In the genomic region with DNA sequence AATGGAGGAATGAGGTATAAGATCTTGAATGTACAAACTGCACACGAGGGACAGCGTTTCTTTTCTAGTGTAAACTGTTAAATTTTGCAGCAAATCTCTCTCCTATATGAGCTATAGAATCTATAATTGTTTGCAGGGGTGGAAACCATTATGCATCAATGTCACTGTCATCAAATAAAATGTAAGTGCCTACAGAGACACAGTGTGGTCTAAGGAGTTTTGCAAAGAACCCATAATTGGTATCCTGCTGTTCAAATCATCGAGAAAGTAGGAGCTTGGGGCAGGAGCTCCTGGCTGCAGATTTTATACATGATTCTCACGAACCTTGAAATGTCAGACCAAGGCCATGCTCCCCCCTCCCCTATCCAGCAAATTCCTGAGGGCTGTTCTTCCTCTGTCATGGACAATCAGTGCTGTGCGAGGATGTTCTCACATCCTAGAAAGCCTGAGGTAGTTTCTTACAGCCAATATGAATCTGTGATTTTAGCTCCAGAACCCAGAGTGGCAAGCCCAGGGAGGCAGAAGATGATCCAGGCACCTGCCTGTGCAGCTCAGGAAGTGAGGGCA, we compare ENCODE assay signal across 18 cellular contexts.
"Had no signal": no experiment of that assay in that cellular context is flagged by ENCODE, and none has a peak within 500 bp of the region (broad histone marks: within the 10 kb centered on the region; RNA-seq: fewer than 3 reads in every experiment).

No MANE protein-coding gene starts in this region.

- H3K27ac Mint-ChIP-seq: immature natural killer cell; naive B cell; nephron; stimulated activated effector memory CD8-positive, alpha-beta T cell treated with anti-CD3 and anti-CD28 coated beads, Interleukin-12 subunit alpha, Interleukin-12 subunit beta, amount 100 ng/mL, for 72 hours had no signal

- H3K4me3 ChIP-seq: colonic mucosa, esophagus squamous epithelium, left ventricle myocardium inferior, lower lobe of right lung, prostate gland, right lobe of liver, tibial artery had no signal

- H3K79me2 ChIP-seq: parathyroid adenoma had no signal

- DNase-seq: colonic mucosa; dermis blood vessel endothelial cell; esophagus squamous epithelium; foreskin fibroblast; immature natural killer cell; left ventricle myocardium inferior; lower lobe of right lung; mesendoderm; naive B cell; right lobe of liver; stimulated activated CD4-positive, alpha-beta T cell treated with anti-CD3 and anti-CD28 coated beads, Interleukin-4, amount 100 ng/mL, for 1 hour; stimulated activated CD8-positive, alpha-beta memory T cell treated with anti-CD3 and anti-CD28 coated beads, Interleukin-4, amount 100 ng/mL, for 48 hours; stimulated activated naive CD8-positive, alpha-beta T cell treated with anti-CD3 and anti-CD28 coated beads, Interleukin-15, Interleukin-2, amounts not matched to agents 100 U/mL and 50 U/mL, for 24 hours; tibial artery had no signal

- H2AFZ ChIP-seq: parathyroid adenoma had no signal

- H3K27me3 ChIP-seq: colonic mucosa, esophagus squamous epithelium, right lobe of liver, tibial artery had no signal

- H3K36me3 Mint-ChIP-seq: immature natural killer cell; stimulated activated effector memory CD8-positive, alpha-beta T cell treated with anti-CD3 and anti-CD28 coated beads, Interleukin-12 subunit alpha, Interleukin-12 subunit beta, amount 100 ng/mL, for 72 hours had no signal

- H3K27ac ChIP-seq: colonic mucosa, esophagus squamous epithelium, left ventricle myocardium inferior, lower lobe of right lung, parathyroid adenoma, prostate gland, right lobe of liver, tibial artery had no signal

- H3K9me3 ChIP-seq: colonic mucosa, esophagus squamous epithelium, left ventricle myocardium inferior, lower lobe of right lung, prostate gland, right lobe of liver, tibial artery had no signal

- H3K36me3 ChIP-seq: colonic mucosa, esophagus squamous epithelium, left ventricle myocardium inferior, lower lobe of right lung, prostate gland, right lobe of liver, tibial artery had no signal

- H3K4me3 Mint-ChIP-seq: immature natural killer cell; naive B cell; nephron; stimulated activated effector memory CD8-positive, alpha-beta T cell treated with anti-CD3 and anti-CD28 coated beads, Interleukin-12 subunit alpha, Interleukin-12 subunit beta, amount 100 ng/mL, for 72 hours had no signal

- H3K9ac ChIP-seq: parathyroid adenoma had no signal

- H3K4me1 Mint-ChIP-seq: immature natural killer cell; nephron; stimulated activated effector memory CD8-positive, alpha-beta T cell treated with anti-CD3 and anti-CD28 coated beads, Interleukin-12 subunit alpha, Interleukin-12 subunit beta, amount 100 ng/mL, for 72 hours had no signal

- H3K9me3 Mint-ChIP-seq: immature natural killer cell had no signal

- H3K4me1 ChIP-seq: colonic mucosa, esophagus squamous epithelium, left ventricle myocardium inferior, lower lobe of right lung, parathyroid adenoma, prostate gland, right lobe of liver, tibial artery had no signal

- ATAC-seq: lower lobe of right lung; right lobe of liver; stimulated activated effector memory CD8-positive, alpha-beta T cell treated with anti-CD3 and anti-CD28 coated beads, Interleukin-12 subunit alpha, Interleukin-12 subunit beta, amount 100 ng/mL, for 72 hours; stimulated activated naive CD8-positive, alpha-beta T cell treated with anti-CD3 and anti-CD28 coated beads, Interleukin-15, Interleukin-2, amounts not matched to agents 100 U/mL and 50 U/mL, for 24 hours had no signal
